Comparison of ENCODE assay signal across 1 cellular context in genomic region chr4:52234539-52235174, GRCh38.
TF ChIP-seq lines count a peak whose summit lies in the region.

No MANE protein-coding gene starts in this region.

TF ChIP-seq in HCT116, 20 proteins besides CTCF, POLR2A, EP300 and RAD21 (continued from another document):
- TF ChIP-seq REST (IDR thresholded peaks at IDR 0.05; ENCODE audit: low read depth) (no peak), EGR1 (IDR thresholded peaks at IDR 0.05; ENCODE audit: low read depth) (no peak), SP1 (IDR thresholded peaks at IDR 0.05; ENCODE audit: low read depth) (no peak), MAX (IDR thresholded peaks at IDR 0.05) (no peak), YY1 (IDR thresholded peaks at IDR 0.05; ENCODE audit: extremely low read depth, insufficient replicate concordance, low read depth, low read length) (no peak), ELF1 (IDR thresholded peaks at IDR 0.05; ENCODE audit: borderline replicate concordance, low read depth) (no peak)
